In the genomic region with DNA sequence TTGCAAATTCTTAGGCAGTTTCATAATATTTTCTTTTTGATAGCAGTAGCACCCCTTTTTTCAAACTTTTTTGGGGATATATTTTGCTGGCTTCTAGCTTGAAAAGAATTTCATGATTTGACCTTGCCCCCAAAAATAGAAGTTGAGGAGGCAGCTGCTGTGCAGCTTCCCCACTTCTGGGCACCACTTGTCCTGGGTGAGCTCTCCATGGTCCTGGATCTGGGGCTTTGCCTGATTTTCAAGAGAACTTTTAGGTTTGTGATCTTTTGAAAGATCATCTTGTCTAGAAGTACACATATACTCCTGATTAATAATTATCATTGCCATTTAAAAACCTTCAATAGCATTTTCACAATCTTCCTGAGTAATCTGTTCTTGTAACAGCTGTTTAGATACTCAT, we compare ENCODE assay signal across 12 cellular contexts.
DNase-seq lines count a peak whose midpoint lies in the region; FAIRE-seq and TF ChIP-seq lines count a peak whose summit lies in the region.
"Had no signal": no experiment of that assay in that cellular context is flagged by ENCODE, and none has a peak within 500 bp of the region (broad histone marks: within the 10 kb centered on the region; RNA-seq: fewer than 3 reads in every experiment).

No MANE protein-coding gene starts in this region.

- no peak for TF ChIP-seq RAD21 in liver (IDR thresholded peaks at IDR 0.05)

- no peaks in the 10 kb centered on the region for H3F3A ChIP-seq in MM.1S (ENCODE audit: insufficient read depth, low read length)

- TF ChIP-seq CTCF in MM.1S (IDR thresholded peaks at IDR 0.05; ENCODE audit: low read length) (no peak), bronchial epithelial cell (IDR thresholded peaks at IDR 0.05; ENCODE audit: insufficient read depth, low read length, severe bottlenecking) (no peak), liver (IDR thresholded peaks at IDR 0.05; ENCODE audit: low read depth, low read length, missing input control) (no peak), lower leg skin (IDR thresholded peaks at IDR 0.05) (no peak)

- H3K79me2 ChIP-seq in MM.1S (ENCODE audit: low read length) = no peaks in the 10 kb centered on the region

- H3K27me3 ChIP-seq in MM.1S (replicated peaks; ENCODE audit: insufficient read depth, low read length) (no peaks in the 10 kb centered on the region), bronchial epithelial cell (ENCODE audit: control insufficient read depth, insufficient read depth, low read length) (no peaks in the 10 kb centered on the region), liver (ENCODE audit: control insufficient read depth in 4 of 4, insufficient read depth in 4 of 4, low read length in 3 of 4) (peaks cover 0 to 4% (median 0%) of the 10 kb centered on the region in 4 donors)

- TF ChIP-seq POLR2A in lower leg skin (IDR thresholded peaks at IDR 0.05) = no peak

- H3K4me1 ChIP-seq in MM.1S (ENCODE audit: low read length) = no peaks in the 10 kb centered on the region
- H3K4me1 ChIP-seq in liver (ENCODE audit: control insufficient read depth in 4 of 4, insufficient read depth in 4 of 4, low read length in 3 of 4) = no peaks in the 10 kb centered on the region

- H3K9ac ChIP-seq in MM.1S (ENCODE audit: low read length) (no peak overlapping the region), liver (ENCODE audit: low read depth in 1 of 2, low read length in 2 of 2) (no peak overlapping the region)

- no peak for FAIRE-seq in bronchial epithelial cell (lab: Jason Lieb, UNC)

- H3K9me3 ChIP-seq in MM.1S (replicated peaks; ENCODE audit: insufficient read depth, low read length) = no peaks in the 10 kb centered on the region
- H3K9me3 ChIP-seq in liver (ENCODE audit: control insufficient read depth in 4 of 4, low read length in 3 of 4) = no peaks in the 10 kb centered on the region

- intact Hi-C loops in lower leg skin (cut with DNase I; ENCODE audit: low total_unique reads) = no loop called here

- DNase-seq in ELR (ENCODE audit: low read depth) (peak; percentile 3), MM.1S (peak; percentile 7), bronchial epithelial cell (ENCODE audit: low read depth) (peak; percentile 21), NCI-H1105 treated with DMSO at 0.1 percent for 48 hours (lab: John Stamatoyannopoulos, UW) (no peak), COLO668 (lab: John Stamatoyannopoulos, UW; ENCODE audit: unreplicated experiment) (no peak), lower leg skin (ENCODE audit: low spot score in 2 of 2) (no peak)
- DNase-seq in stimulated activated CD4-positive, alpha-beta T cell treated with anti-CD3 and anti-CD28 coated beads, Interleukin-4, amount 100 ng/mL, for 4 hours = no peak
- DNase-seq: activated CD4-positive, alpha-beta memory T cell treated with anti-CD3 and anti-CD28 coated beads for 36 hours; activated naive CD4-positive, alpha-beta T cell; NCI-H187 treated with DMSO at 0.1 percent for 48 hours had no signal

- H2AFZ ChIP-seq in MM.1S (ENCODE audit: low read length) = no peak overlapping the region

- H3K4me3 ChIP-seq in MM.1S (ENCODE audit: low read length) (no peak overlapping the region), bronchial epithelial cell (ENCODE audit: low read depth, low read length) (no peak overlapping the region), liver (ENCODE audit: low read depth in 1 of 3, low read length in 3 of 3) (no peak overlapping the region), lower leg skin (ENCODE audit: low read depth, poor library complexity, severe bottlenecking) (no peak overlapping the region)

- no peaks in the 10 kb centered on the region for H3K36me3 ChIP-seq in MM.1S (replicated peaks; ENCODE audit: insufficient read depth, low read length)
- no peaks in the 10 kb centered on the region for H3K36me3 ChIP-seq in bronchial epithelial cell (ENCODE audit: control insufficient read depth, insufficient read depth, low read length)
- H3K36me3 ChIP-seq in liver (ENCODE audit: control insufficient read depth in 4 of 4, insufficient read depth in 3 of 4, low read depth in 1 of 4, low read length in 3 of 4) = peaks cover 0 to 1% (median 0%) of the 10 kb centered on the region in 4 donors

- no peaks in the 10 kb centered on the region for H4K20me1 ChIP-seq in MM.1S (ENCODE audit: insufficient read depth, low read length)

- H3K27ac ChIP-seq in MM.1S (ENCODE audit: low read length) = no peak overlapping the region
- H3K27ac ChIP-seq in liver (ENCODE audit: low read depth in 1 of 2, low read length in 2 of 2) = no peak overlapping the region
- H3K27ac ChIP-seq: C4-2B had no signal

- H3K9me2 ChIP-seq in MM.1S (replicated peaks; ENCODE audit: insufficient read depth, low read length) = no peaks in the 10 kb centered on the region

- H3K4me2 ChIP-seq in MM.1S (ENCODE audit: low read depth, low read length) = no peak overlapping the region

TF ChIP-seq in liver, 16 proteins besides CTCF, POLR2A, EP300 and RAD21:
- TF ChIP-seq FOXA1 (IDR thresholded peaks at IDR 0.05) (no peak), SP1 (IDR thresholded peaks at IDR 0.05) (no peak), TAF1 (conservative IDR thresholded peaks at IDR 0.05) (no peak), YY1 (IDR thresholded peaks at IDR 0.05) (no peak), GABPA (IDR thresholded peaks at IDR 0.05 in 1 of 2, conservative IDR thresholded peaks at IDR 0.05 in 1 of 2) (no peak), JUND (IDR thresholded peaks at IDR 0.05) (no peak)
- TF ChIP-seq, protein P1, sequence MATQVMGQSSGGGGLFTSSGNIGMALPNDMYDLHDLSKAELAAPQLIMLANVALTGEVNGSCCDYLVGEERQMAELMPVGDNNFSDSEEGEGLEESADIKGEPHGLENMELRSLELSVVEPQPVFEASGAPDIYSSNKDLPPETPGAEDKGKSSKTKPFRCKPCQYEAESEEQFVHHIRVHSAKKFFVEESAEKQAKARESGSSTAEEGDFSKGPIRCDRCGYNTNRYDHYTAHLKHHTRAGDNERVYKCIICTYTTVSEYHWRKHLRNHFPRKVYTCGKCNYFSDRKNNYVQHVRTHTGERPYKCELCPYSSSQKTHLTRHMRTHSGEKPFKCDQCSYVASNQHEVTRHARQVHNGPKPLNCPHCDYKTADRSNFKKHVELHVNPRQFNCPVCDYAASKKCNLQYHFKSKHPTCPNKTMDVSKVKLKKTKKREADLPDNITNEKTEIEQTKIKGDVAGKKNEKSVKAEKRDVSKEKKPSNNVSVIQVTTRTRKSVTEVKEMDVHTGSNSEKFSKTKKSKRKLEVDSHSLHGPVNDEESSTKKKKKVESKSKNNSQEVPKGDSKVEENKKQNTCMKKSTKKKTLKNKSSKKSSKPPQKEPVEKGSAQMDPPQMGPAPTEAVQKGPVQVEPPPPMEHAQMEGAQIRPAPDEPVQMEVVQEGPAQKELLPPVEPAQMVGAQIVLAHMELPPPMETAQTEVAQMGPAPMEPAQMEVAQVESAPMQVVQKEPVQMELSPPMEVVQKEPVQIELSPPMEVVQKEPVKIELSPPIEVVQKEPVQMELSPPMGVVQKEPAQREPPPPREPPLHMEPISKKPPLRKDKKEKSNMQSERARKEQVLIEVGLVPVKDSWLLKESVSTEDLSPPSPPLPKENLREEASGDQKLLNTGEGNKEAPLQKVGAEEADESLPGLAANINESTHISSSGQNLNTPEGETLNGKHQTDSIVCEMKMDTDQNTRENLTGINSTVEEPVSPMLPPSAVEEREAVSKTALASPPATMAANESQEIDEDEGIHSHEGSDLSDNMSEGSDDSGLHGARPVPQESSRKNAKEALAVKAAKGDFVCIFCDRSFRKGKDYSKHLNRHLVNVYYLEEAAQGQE (IDR thresholded peaks at IDR 0.05) = peak; percentile 97
- TF ChIP-seq, protein P2, sequence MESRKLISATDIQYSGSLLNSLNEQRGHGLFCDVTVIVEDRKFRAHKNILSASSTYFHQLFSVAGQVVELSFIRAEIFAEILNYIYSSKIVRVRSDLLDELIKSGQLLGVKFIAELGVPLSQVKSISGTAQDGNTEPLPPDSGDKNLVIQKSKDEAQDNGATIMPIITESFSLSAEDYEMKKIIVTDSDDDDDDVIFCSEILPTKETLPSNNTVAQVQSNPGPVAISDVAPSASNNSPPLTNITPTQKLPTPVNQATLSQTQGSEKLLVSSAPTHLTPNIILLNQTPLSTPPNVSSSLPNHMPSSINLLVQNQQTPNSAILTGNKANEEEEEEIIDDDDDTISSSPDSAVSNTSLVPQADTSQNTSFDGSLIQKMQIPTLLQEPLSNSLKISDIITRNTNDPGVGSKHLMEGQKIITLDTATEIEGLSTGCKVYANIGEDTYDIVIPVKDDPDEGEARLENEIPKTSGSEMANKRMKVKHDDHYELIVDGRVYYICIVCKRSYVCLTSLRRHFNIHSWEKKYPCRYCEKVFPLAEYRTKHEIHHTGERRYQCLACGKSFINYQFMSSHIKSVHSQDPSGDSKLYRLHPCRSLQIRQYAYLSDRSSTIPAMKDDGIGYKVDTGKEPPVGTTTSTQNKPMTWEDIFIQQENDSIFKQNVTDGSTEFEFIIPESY (IDR thresholded peaks at IDR 0.05) = no peak

Comparison
In these comparisons a context has a peak if more than half of its experiments do, and no peak if none do; other contexts are left out.
1. DNase-seq: peak in ELR (single experiment), MM.1S (single experiment) and bronchial epithelial cell (single experiment); none in NCI-H1105 treated with DMSO at 0.1 percent for 48 hours (single experiment), COLO668 (single experiment), lower leg skin (0 of 2) and stimulated activated CD4-positive, alpha-beta T cell treated with anti-CD3 and anti-CD28 coated beads, Interleukin-4, amount 100 ng/mL, for 4 hours (0 of 2).